Comparison of ENCODE assay signal across 1 cellular context in the genomic region with DNA sequence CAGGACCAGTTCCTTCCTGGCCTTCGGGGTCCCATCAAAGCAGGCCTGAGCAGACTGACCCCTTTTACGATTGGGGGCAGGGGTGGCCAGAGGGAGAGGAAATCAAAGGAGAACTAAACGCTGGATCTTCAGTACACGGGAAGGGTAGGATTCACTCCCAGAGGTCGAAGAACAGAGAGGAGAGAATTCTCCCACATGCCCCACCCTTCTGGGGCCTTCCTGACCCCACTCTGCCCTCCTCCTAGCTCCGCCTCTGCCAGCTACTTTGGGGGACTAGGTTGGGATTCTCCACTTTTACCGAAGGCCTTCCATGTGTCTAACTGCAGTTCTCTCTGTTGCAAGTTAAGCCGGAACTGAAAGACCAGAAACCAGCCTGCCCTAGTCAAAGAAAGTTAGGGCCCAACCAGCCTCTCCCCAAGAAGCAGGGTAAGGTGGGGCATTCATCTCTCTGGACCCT.
TF ChIP-seq lines count a peak whose summit lies in the region.

No MANE protein-coding gene starts in this region.

TF ChIP-seq in K562, 482 proteins besides CTCF, POLR2A, EP300 and RAD21 (continued from another document and continues in another):
- TF ChIP-seq, protein P1, sequence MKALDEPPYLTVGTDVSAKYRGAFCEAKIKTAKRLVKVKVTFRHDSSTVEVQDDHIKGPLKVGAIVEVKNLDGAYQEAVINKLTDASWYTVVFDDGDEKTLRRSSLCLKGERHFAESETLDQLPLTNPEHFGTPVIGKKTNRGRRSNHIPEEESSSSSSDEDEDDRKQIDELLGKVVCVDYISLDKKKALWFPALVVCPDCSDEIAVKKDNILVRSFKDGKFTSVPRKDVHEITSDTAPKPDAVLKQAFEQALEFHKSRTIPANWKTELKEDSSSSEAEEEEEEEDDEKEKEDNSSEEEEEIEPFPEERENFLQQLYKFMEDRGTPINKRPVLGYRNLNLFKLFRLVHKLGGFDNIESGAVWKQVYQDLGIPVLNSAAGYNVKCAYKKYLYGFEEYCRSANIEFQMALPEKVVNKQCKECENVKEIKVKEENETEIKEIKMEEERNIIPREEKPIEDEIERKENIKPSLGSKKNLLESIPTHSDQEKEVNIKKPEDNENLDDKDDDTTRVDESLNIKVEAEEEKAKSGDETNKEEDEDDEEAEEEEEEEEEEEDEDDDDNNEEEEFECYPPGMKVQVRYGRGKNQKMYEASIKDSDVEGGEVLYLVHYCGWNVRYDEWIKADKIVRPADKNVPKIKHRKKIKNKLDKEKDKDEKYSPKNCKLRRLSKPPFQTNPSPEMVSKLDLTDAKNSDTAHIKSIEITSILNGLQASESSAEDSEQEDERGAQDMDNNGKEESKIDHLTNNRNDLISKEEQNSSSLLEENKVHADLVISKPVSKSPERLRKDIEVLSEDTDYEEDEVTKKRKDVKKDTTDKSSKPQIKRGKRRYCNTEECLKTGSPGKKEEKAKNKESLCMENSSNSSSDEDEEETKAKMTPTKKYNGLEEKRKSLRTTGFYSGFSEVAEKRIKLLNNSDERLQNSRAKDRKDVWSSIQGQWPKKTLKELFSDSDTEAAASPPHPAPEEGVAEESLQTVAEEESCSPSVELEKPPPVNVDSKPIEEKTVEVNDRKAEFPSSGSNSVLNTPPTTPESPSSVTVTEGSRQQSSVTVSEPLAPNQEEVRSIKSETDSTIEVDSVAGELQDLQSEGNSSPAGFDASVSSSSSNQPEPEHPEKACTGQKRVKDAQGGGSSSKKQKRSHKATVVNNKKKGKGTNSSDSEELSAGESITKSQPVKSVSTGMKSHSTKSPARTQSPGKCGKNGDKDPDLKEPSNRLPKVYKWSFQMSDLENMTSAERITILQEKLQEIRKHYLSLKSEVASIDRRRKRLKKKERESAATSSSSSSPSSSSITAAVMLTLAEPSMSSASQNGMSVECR (CRISPR knock-in tag; IDR thresholded peaks at IDR 0.05): no peak
- TF ChIP-seq KAT2B (IDR thresholded peaks at IDR 0.05; ENCODE audit: low read depth, low read length): no peak
- TF ChIP-seq, protein P2, sequence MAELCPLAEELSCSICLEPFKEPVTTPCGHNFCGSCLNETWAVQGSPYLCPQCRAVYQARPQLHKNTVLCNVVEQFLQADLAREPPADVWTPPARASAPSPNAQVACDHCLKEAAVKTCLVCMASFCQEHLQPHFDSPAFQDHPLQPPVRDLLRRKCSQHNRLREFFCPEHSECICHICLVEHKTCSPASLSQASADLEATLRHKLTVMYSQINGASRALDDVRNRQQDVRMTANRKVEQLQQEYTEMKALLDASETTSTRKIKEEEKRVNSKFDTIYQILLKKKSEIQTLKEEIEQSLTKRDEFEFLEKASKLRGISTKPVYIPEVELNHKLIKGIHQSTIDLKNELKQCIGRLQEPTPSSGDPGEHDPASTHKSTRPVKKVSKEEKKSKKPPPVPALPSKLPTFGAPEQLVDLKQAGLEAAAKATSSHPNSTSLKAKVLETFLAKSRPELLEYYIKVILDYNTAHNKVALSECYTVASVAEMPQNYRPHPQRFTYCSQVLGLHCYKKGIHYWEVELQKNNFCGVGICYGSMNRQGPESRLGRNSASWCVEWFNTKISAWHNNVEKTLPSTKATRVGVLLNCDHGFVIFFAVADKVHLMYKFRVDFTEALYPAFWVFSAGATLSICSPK (IDR thresholded peaks at IDR 0.05; ENCODE audit: borderline replicate concordance): no peak
- no peak for TF ChIP-seq ZNF41 (CRISPR knock-in tag; conservative IDR thresholded peaks at IDR 0.05)
- TF ChIP-seq ZFX (CRISPR knock-in tag; IDR thresholded peaks at IDR 0.05): peak; percentile 50; the same call in 1 of the 2 replicates
- no peak for TF ChIP-seq ZNF696 (CRISPR knock-in tag; conservative IDR thresholded peaks at IDR 0.05)
- TF ChIP-seq KDM5B (IDR thresholded peaks at IDR 0.05; ENCODE audit: insufficient replicate concordance, low read depth, low read length): peak; percentile 66
- no peak for TF ChIP-seq ZNF507 (tag; conservative IDR thresholded peaks at IDR 0.05)
- TF ChIP-seq CHCHD3 (CRISPR knock-in tag; IDR thresholded peaks at IDR 0.05): no peak
- no peak for TF ChIP-seq ZFP1 (CRISPR knock-in tag; IDR thresholded peaks at IDR 0.05)
- TF ChIP-seq PML (IDR thresholded peaks at IDR 0.05; ENCODE audit: low read length): no peak
- TF ChIP-seq, protein P3, sequence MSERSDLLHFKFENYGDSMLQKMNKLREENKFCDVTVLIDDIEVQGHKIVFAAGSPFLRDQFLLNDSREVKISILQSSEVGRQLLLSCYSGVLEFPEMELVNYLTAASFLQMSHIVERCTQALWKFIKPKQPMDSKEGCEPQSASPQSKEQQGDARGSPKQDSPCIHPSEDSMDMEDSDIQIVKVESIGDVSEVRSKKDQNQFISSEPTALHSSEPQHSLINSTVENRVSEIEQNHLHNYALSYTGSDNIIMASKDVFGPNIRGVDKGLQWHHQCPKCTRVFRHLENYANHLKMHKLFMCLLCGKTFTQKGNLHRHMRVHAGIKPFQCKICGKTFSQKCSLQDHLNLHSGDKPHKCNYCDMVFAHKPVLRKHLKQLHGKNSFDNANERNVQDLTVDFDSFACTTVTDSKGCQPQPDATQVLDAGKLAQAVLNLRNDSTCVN (CRISPR knock-in tag; IDR thresholded peaks at IDR 0.05): no peak
- TF ChIP-seq, protein P4, sequence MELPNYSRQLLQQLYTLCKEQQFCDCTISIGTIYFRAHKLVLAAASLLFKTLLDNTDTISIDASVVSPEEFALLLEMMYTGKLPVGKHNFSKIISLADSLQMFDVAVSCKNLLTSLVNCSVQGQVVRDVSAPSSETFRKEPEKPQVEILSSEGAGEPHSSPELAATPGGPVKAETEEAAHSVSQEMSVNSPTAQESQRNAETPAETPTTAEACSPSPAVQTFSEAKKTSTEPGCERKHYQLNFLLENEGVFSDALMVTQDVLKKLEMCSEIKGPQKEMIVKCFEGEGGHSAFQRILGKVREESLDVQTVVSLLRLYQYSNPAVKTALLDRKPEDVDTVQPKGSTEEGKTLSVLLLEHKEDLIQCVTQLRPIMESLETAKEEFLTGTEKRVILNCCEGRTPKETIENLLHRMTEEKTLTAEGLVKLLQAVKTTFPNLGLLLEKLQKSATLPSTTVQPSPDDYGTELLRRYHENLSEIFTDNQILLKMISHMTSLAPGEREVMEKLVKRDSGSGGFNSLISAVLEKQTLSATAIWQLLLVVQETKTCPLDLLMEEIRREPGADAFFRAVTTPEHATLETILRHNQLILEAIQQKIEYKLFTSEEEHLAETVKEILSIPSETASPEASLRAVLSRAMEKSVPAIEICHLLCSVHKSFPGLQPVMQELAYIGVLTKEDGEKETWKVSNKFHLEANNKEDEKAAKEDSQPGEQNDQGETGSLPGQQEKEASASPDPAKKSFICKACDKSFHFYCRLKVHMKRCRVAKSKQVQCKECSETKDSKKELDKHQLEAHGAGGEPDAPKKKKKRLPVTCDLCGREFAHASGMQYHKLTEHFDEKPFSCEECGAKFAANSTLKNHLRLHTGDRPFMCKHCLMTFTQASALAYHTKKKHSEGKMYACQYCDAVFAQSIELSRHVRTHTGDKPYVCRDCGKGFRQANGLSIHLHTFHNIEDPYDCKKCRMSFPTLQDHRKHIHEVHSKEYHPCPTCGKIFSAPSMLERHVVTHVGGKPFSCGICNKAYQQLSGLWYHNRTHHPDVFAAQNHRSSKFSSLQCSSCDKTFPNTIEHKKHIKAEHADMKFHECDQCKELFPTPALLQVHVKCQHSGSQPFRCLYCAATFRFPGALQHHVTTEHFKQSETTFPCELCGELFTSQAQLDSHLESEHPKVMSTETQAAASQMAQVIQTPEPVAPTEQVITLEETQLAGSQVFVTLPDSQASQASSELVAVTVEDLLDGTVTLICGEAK (IDR thresholded peaks at IDR 0.05): no peak
- TF ChIP-seq, protein P4 (CRISPR knock-in tag; IDR thresholded peaks at IDR 0.05): no peak
- TF ChIP-seq, protein P5, sequence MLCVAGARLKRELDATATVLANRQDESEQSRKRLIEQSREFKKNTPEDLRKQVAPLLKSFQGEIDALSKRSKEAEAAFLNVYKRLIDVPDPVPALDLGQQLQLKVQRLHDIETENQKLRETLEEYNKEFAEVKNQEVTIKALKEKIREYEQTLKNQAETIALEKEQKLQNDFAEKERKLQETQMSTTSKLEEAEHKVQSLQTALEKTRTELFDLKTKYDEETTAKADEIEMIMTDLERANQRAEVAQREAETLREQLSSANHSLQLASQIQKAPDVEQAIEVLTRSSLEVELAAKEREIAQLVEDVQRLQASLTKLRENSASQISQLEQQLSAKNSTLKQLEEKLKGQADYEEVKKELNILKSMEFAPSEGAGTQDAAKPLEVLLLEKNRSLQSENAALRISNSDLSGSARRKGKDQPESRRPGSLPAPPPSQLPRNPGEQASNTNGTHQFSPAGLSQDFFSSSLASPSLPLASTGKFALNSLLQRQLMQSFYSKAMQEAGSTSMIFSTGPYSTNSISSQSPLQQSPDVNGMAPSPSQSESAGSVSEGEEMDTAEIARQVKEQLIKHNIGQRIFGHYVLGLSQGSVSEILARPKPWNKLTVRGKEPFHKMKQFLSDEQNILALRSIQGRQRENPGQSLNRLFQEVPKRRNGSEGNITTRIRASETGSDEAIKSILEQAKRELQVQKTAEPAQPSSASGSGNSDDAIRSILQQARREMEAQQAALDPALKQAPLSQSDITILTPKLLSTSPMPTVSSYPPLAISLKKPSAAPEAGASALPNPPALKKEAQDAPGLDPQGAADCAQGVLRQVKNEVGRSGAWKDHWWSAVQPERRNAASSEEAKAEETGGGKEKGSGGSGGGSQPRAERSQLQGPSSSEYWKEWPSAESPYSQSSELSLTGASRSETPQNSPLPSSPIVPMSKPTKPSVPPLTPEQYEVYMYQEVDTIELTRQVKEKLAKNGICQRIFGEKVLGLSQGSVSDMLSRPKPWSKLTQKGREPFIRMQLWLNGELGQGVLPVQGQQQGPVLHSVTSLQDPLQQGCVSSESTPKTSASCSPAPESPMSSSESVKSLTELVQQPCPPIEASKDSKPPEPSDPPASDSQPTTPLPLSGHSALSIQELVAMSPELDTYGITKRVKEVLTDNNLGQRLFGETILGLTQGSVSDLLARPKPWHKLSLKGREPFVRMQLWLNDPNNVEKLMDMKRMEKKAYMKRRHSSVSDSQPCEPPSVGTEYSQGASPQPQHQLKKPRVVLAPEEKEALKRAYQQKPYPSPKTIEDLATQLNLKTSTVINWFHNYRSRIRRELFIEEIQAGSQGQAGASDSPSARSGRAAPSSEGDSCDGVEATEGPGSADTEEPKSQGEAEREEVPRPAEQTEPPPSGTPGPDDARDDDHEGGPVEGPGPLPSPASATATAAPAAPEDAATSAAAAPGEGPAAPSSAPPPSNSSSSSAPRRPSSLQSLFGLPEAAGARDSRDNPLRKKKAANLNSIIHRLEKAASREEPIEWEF (CRISPR knock-in tag; IDR thresholded peaks at IDR 0.05): no peak
- no peak for TF ChIP-seq ZNF764 (CRISPR knock-in tag; IDR thresholded peaks at IDR 0.05; ENCODE audit: low read depth)
- no peak for TF ChIP-seq ZNF232 (CRISPR knock-in tag; IDR thresholded peaks at IDR 0.05)
- 0 out of 2 replicates have a peak, but pooled peaks have one; percentile 58 for TF ChIP-seq ZNF445 (CRISPR knock-in tag; IDR thresholded peaks at IDR 0.05; ENCODE audit: low read depth)
- peak; percentile 43; the same call in 1 of the 2 replicates for TF ChIP-seq NR2C1 (IDR thresholded peaks at IDR 0.05)
- TF ChIP-seq NR2C1 (tag; IDR thresholded peaks at IDR 0.05): no peak
- no peak for TF ChIP-seq NBN (IDR thresholded peaks at IDR 0.05; ENCODE audit: low read depth)
- TF ChIP-seq, protein P6, sequence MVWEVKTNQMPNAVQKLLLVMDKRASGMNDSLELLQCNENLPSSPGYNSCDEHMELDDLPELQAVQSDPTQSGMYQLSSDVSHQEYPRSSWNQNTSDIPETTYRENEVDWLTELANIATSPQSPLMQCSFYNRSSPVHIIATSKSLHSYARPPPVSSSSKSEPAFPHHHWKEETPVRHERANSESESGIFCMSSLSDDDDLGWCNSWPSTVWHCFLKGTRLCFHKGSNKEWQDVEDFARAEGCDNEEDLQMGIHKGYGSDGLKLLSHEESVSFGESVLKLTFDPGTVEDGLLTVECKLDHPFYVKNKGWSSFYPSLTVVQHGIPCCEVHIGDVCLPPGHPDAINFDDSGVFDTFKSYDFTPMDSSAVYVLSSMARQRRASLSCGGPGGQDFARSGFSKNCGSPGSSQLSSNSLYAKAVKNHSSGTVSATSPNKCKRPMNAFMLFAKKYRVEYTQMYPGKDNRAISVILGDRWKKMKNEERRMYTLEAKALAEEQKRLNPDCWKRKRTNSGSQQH (CRISPR knock-in tag; IDR thresholded peaks at IDR 0.05): 0 out of 2 replicates have a peak, but pooled peaks have one; percentile 30
- no peak for TF ChIP-seq NR2F6 (CRISPR knock-in tag; IDR thresholded peaks at IDR 0.05)
- TF ChIP-seq ZNF77 (CRISPR knock-in tag; IDR thresholded peaks at IDR 0.05): no peak
- no peak for TF ChIP-seq MEF2D (tag; conservative IDR thresholded peaks at IDR 0.05; ENCODE audit: low read depth)
- 0 out of 2 replicates have a peak, but pooled peaks have one; percentile 2 for TF ChIP-seq ELF4 (CRISPR knock-in tag; IDR thresholded peaks at IDR 0.05)
- TF ChIP-seq GABPB1 (CRISPR knock-in tag; IDR thresholded peaks at IDR 0.05): no peak
- peak; percentile 9 for TF ChIP-seq HDAC3 (IDR thresholded peaks at IDR 0.05; ENCODE audit: borderline replicate concordance, partially characterized antibody)
- no peak for TF ChIP-seq SRSF7 (optimal IDR thresholded peaks at IDR 0.05; ENCODE audit: low read depth, low read length)
- TF ChIP-seq, protein P7, sequence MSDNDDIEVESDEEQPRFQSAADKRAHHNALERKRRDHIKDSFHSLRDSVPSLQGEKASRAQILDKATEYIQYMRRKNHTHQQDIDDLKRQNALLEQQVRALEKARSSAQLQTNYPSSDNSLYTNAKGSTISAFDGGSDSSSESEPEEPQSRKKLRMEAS (CRISPR knock-in tag; IDR thresholded peaks at IDR 0.05): no peak
- no peak for TF ChIP-seq RBBP5 (IDR thresholded peaks at IDR 0.05; ENCODE audit: borderline replicate concordance, insufficient read depth, low read length, poor library complexity, severe bottlenecking)
- peak; percentile 58; the same call in 1 of the 2 replicates for TF ChIP-seq SMARCA5 (IDR thresholded peaks at IDR 0.05)
- no peak for TF ChIP-seq BCOR (IDR thresholded peaks at IDR 0.05)
- TF ChIP-seq MTA2 (IDR thresholded peaks at IDR 0.05; ENCODE audit: low read depth): no peak
- TF ChIP-seq ZNF780A (CRISPR knock-in tag; IDR thresholded peaks at IDR 0.05): no peak
